In genomic region chr15:66007663-66008262, GRCh38 we compare ENCODE assay signal across 17 cellular contexts.
DNase-seq lines count a peak whose midpoint lies in the region; ATAC-seq, FAIRE-seq and TF ChIP-seq lines count a peak whose summit lies in the region.
"Had no signal": no experiment of that assay in that cellular context is flagged by ENCODE, and none has a peak within 500 bp of the region (broad histone marks: within the 10 kb centered on the region; RNA-seq: fewer than 3 reads in every experiment).

No MANE protein-coding gene starts in this region.

- H3K9ac ChIP-seq in colonic mucosa (ENCODE audit: low read depth in 2 of 2, low read length in 2 of 2), result no peak overlapping the region

- H3K9me3 ChIP-seq in colonic mucosa (no peaks in the 10 kb centered on the region), testis (no peaks in the 10 kb centered on the region), small intestine (ENCODE audit: control insufficient read depth, low read depth) (no peaks in the 10 kb centered on the region)

- H3K27me3 ChIP-seq in colonic mucosa (no peaks in the 10 kb centered on the region), testis (no peaks in the 10 kb centered on the region), small intestine (ENCODE audit: control insufficient read depth in 2 of 2, insufficient read depth in 2 of 2, low read length in 2 of 2) (no peaks in the 10 kb centered on the region)

- ATAC-seq in HG02973 (IDR thresholded peaks at IDR 0.05; ENCODE audit: unreplicated experiment), result no peak
- ATAC-seq: CD8-positive, alpha-beta T cell; sciatic nerve had no signal

- intact Hi-C loops in colonic mucosa (cut with DNase I), result no loop called here
- intact Hi-C loops in testis (cut with DNase I; ENCODE audit: low total_unique reads), result no loop called here

- DNase-seq in DMS53 (lab: John Stamatoyannopoulos, UW) (peak; percentile 8), DMS53 treated with DMSO at 0.1 percent for 48 hours (lab: John Stamatoyannopoulos, UW; ENCODE audit: unreplicated experiment) (no peak), ELR (ENCODE audit: low read depth) (peak; percentile 9), MV-4-11 (lab: John Stamatoyannopoulos, UW) (peak; percentile 35), colonic mucosa (peak; percentile 32), testis (no peak), small intestine (no peak)
- DNase-seq: activated gamma-delta T cell; CD8-positive, alpha-beta T cell; effector CD4-positive, alpha-beta T cell; NCI-H1048; stimulated activated CD4-positive, alpha-beta T cell treated with anti-CD3 and anti-CD28 coated beads, Interleukin-4, amount 100 ng/mL, for 4 hours; stimulated activated naive CD4-positive, alpha-beta T cell had no signal

- no peak for FAIRE-seq in small intestine (lab: Jason Lieb, UNC)
- FAIRE-seq: A204.1, RCC 7860 had no signal

- H3K4me1 ChIP-seq in colonic mucosa, result no peaks in the 10 kb centered on the region
- H3K4me1 ChIP-seq in testis, result no peaks in the 10 kb centered on the region
- H3K4me1 ChIP-seq in small intestine (ENCODE audit: control insufficient read depth in 2 of 2, insufficient read depth in 1 of 2, low read depth in 1 of 2, low read length in 1 of 2), result no peaks in the 10 kb centered on the region

- TF ChIP-seq POLR2A in testis (IDR thresholded peaks at IDR 0.05), result no peak

- H3K27ac ChIP-seq in colonic mucosa, result no peak overlapping the region
- H3K27ac ChIP-seq in testis, result no peak overlapping the region
- H3K27ac ChIP-seq in small intestine (ENCODE audit: low read depth in 1 of 2, low read length in 1 of 2), result no peak overlapping the region

- H3K36me3 ChIP-seq in colonic mucosa (no peaks in the 10 kb centered on the region), testis (ENCODE audit: low read depth, missing control alignments) (no peaks in the 10 kb centered on the region), small intestine (ENCODE audit: control insufficient read depth in 2 of 2, insufficient read depth in 2 of 2, low read length in 2 of 2) (no peaks in the 10 kb centered on the region)

- H3K4me3 ChIP-seq in colonic mucosa (no peak overlapping the region), testis (no peak overlapping the region), small intestine (ENCODE audit: low read depth in 1 of 2, low read length in 2 of 2) (no peak overlapping the region)

- no peak for TF ChIP-seq CTCF in colonic mucosa (IDR thresholded peaks at IDR 0.05)
- TF ChIP-seq CTCF in testis (IDR thresholded peaks at IDR 0.05), result no peak

Comparison
In these comparisons a context has a peak if more than half of its experiments do, and no peak if none do; other contexts are left out.
1. DNase-seq: peak in DMS53 (single experiment), ELR (single experiment), MV-4-11 (single experiment) and colonic mucosa (single experiment); none in DMS53 treated with DMSO at 0.1 percent for 48 hours (single experiment), testis (single experiment) and small intestine (single experiment).